In genomic region chr12:96212456-96213375, GRCh38 we compare ENCODE assay signal across 10 cellular contexts. TPM values are rescaled to one million over a fixed set of nuclear protein-coding genes. Genes with fewer than 3 reads are reported as not detected.
DNase-seq lines count a peak whose midpoint lies in the region; ATAC-seq and TF ChIP-seq lines count a peak whose summit lies in the region.
"Had no signal": no experiment of that assay in that cellular context is flagged by ENCODE, and none has a peak within 500 bp of the region (broad histone marks: within the 10 kb centered on the region; RNA-seq: fewer than 3 reads in every experiment).

No MANE protein-coding gene starts in this region.

- H3K9me3 ChIP-seq in right cardiac atrium (ENCODE audit: control insufficient read depth, low read length) = no peaks in the 10 kb centered on the region
- no peaks in the 10 kb centered on the region for H3K9me3 ChIP-seq in lower lobe of right lung
- no peaks in the 10 kb centered on the region for H3K9me3 ChIP-seq in vagina
- H3K9me3 ChIP-seq: pancreas had no signal

- no peaks in the 10 kb centered on the region for H3K27me3 ChIP-seq in right cardiac atrium (ENCODE audit: control insufficient read depth, insufficient read depth)
- no peaks in the 10 kb centered on the region for H3K27me3 ChIP-seq in lower lobe of right lung (ENCODE audit: low read depth)
- no peaks in the 10 kb centered on the region for H3K27me3 ChIP-seq in vagina
- H3K27me3 ChIP-seq: pancreas had no signal

- ATAC-seq in right cardiac atrium = no peak
- ATAC-seq in Right ventricle myocardium inferior = no peak
- ATAC-seq in activated naive CD4-positive, alpha-beta T cell treated with anti-CD3 and anti-CD28 coated beads, Interleukin-2, amount 50 U/mL, for 72 hours = peak; percentile 25 to 66
- ATAC-seq in lower lobe of right lung = no peak
- no peak for ATAC-seq in HG03280 (IDR thresholded peaks at IDR 0.05; ENCODE audit: unreplicated experiment)
- no peak for ATAC-seq in sciatic nerve
- ATAC-seq: pancreas had no signal

- H3K27ac ChIP-seq in right cardiac atrium (ENCODE audit: low read length) (peak overlapping the region; percentile 36), lower lobe of right lung (peak overlapping the region; percentile 37), vagina (peak overlapping the region; percentile 36)
- H3K27ac ChIP-seq: pancreas had no signal

- H3K4me3 ChIP-seq in right cardiac atrium (ENCODE audit: low read length) (no peak overlapping the region), lower lobe of right lung (no peak overlapping the region), vagina (no peak overlapping the region)
- H3K4me3 ChIP-seq: pancreas had no signal

- H3K27ac Mint-ChIP-seq in activated naive CD4-positive, alpha-beta T cell treated with anti-CD3 and anti-CD28 coated beads, Interleukin-2, amount 50 U/mL, for 72 hours = peak overlapping the region; percentile 51 to 93

- H3K36me3 ChIP-seq in lower lobe of right lung (peaks cover 3% of the 10 kb centered on the region), vagina (no peaks in the 10 kb centered on the region)
- H3K36me3 ChIP-seq: pancreas had no signal

- intact Hi-C loops in right cardiac atrium (cut with DNase I) (loop anchor here in 3 of 4 donors (10.0 kb wide), 3 partner anchors 192 to 302 kb away; partner anchors contain the start of gene CDK17 (in 1 of the 3)), Right ventricle myocardium inferior (cut with DNase I) (loop anchor here (5.0 to 10.0 kb wide), 2 partner anchors 282 to 305 kb away; no protein-coding TSS in a partner anchor), lower lobe of right lung (cut with DNase I) (no loop called here), vagina (cut with DNase I) (no loop called here), sciatic nerve (cut with DNase I) (no loop called here)

- WGBS in right cardiac atrium = 69% methylated on average over 10 of the region's 10 CpGs

- TF ChIP-seq CTCF in lower lobe of right lung (IDR thresholded peaks at IDR 0.05) (no peak), vagina (IDR thresholded peaks at IDR 0.05) (no peak)

- DNase-seq in right cardiac atrium (no peak), Right ventricle myocardium inferior (ENCODE audit: missing footprints) (no peak), lower lobe of right lung (no peak), vagina (ENCODE audit: extremely low spot score in 2 of 2) (no peak), sciatic nerve (ENCODE audit: low spot score) (no peak), NOMO-1 treated with dmso at 0.1 percent for 144 hours (lab: John Stamatoyannopoulos, UW; ENCODE audit: unreplicated experiment) (no peak)
- DNase-seq in activated naive CD4-positive, alpha-beta T cell treated with anti-CD3 and anti-CD28 coated beads, Interleukin-2, amount 50 U/mL, for 72 hours (ENCODE audit: low spot score in 2 of 2) = peak in 1 of 2 donors; percentile 31
- DNase-seq: NCI-H446 treated with DMSO at 0.1 percent for 48 hours, pancreas had no signal

- peaks cover 3% of the 10 kb centered on the region for H3K4me1 ChIP-seq in right cardiac atrium (ENCODE audit: control insufficient read depth, insufficient read depth, low read length)
- H3K4me1 ChIP-seq in lower lobe of right lung = peaks cover 69% of the 10 kb centered on the region
- peaks cover 69% of the 10 kb centered on the region for H3K4me1 ChIP-seq in vagina
- H3K4me1 ChIP-seq: pancreas had no signal

- H3K36me3 Mint-ChIP-seq in activated naive CD4-positive, alpha-beta T cell treated with anti-CD3 and anti-CD28 coated beads, Interleukin-2, amount 50 U/mL, for 72 hours = no peaks in the 10 kb centered on the region

- H3K9me3 Mint-ChIP-seq in activated naive CD4-positive, alpha-beta T cell treated with anti-CD3 and anti-CD28 coated beads, Interleukin-2, amount 50 U/mL, for 72 hours = no peaks in the 10 kb centered on the region

- no peak for TF ChIP-seq POLR2A in vagina (IDR thresholded peaks at IDR 0.05)

RNA-seq across cellular contexts. Expression of gene ELK3, which starts 18.5 kb away (rescaled TPM):
- 10 to 100 TPM; 18.1 to 34.0 (median 23.7) TPM for total RNA-seq in right cardiac atrium
- 11.5 TPM for polyA plus RNA-seq in right cardiac atrium
- 20.8 TPM for total RNA-seq in Right ventricle myocardium inferior
- total RNA-seq in activated naive CD4-positive, alpha-beta T cell treated with anti-CD3 and anti-CD28 coated beads, Interleukin-2, amount 50 U/mL, for 72 hours = 10 to 100 TPM; 10.7 to 23.1 TPM
- 29.1 TPM for total RNA-seq in lower lobe of right lung
- 39.5 TPM for total RNA-seq in vagina
- total RNA-seq in sciatic nerve = 30.2 TPM

Comparison
In these comparisons a context has a peak if more than half of its experiments do, and no peak if none do; other contexts are left out.
1. ATAC-seq: peak in activated naive CD4-positive, alpha-beta T cell treated with anti-CD3 and anti-CD28 coated beads, Interleukin-2, amount 50 U/mL, for 72 hours (2 of 2); none in right cardiac atrium (0 of 2), Right ventricle myocardium inferior (single experiment), lower lobe of right lung (0 of 2), HG03280 (single experiment) and sciatic nerve (single experiment).
2. intact Hi-C loops: an anchor here in right cardiac atrium (10.0 kb wide) and Right ventricle myocardium inferior (5.0 to 10.0 kb wide); none called in lower lobe of right lung, vagina and sciatic nerve.
3. Peak in every context shown above with its lines, with median percentiles within 50 percentile points of each other: H3K27ac ChIP-seq.